ENCODE assay signal across 27 cellular contexts in the genomic region with DNA sequence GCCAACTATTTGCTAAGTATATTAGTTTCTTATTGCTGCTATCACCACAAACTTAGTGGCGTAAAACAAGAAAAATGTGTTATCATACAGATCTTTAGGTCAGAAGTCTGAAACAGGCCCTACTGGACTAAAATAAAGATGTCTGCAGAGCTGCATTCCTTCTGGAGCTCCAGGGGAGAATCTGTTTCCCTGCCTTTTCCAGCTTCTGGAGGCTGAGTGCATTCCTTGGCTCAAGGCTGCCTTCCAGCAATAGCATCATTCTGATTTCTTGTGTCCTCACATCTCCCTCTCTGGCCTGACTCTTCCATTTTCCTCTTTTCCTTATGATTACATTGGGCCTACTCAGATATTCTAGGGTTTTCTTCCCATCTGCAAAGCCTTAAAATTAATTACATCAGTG. TPM values are rescaled to one million over a fixed set of nuclear protein-coding genes. Genes with fewer than 3 reads are reported as not detected.
DNase-seq lines count a peak whose midpoint lies in the region; ATAC-seq, FAIRE-seq and TF ChIP-seq lines count a peak whose summit lies in the region.
"Had no signal": no experiment of that assay in that cellular context is flagged by ENCODE, and none has a peak within 500 bp of the region (broad histone marks: within the 10 kb centered on the region; RNA-seq: fewer than 3 reads in every experiment).

No MANE protein-coding gene starts in this region.

- H3K27me3 ChIP-seq in keratinocyte (ENCODE audit: control insufficient read depth, extremely low read depth, insufficient read depth, low read length) (no peaks in the 10 kb centered on the region), tibial artery (no peaks in the 10 kb centered on the region)

- no peaks in the 10 kb centered on the region for H3K36me3 Mint-ChIP-seq in HFFc6 (ENCODE audit: low read depth)

- no peak overlapping the region for H3K4me2 ChIP-seq in keratinocyte (ENCODE audit: control insufficient read depth, extremely low read depth, insufficient read depth, low read depth, low read length)

- H2AFZ ChIP-seq in keratinocyte (ENCODE audit: control insufficient read depth, low read length), result no peak overlapping the region
- H2AFZ ChIP-seq: parathyroid adenoma had no signal

- H3K9me3 Mint-ChIP-seq in HFFc6, result no peaks in the 10 kb centered on the region
- H3K9me3 Mint-ChIP-seq: activated CD4-positive, alpha-beta memory T cell treated with anti-CD3 and anti-CD28 coated beads, Interleukin-2, amount 10 ng/mL, durations not matched to agents 7 days and 5 days; memory B cell; naive thymus-derived CD8-positive, alpha-beta T cell had no signal

- peak; percentile 42 for DNase-seq in HFFc6
- DNase-seq in astrocyte of the spinal cord (ENCODE audit: low read depth, low spot score), result peak; percentile 45
- no peak for DNase-seq in keratinocyte (ENCODE audit: low read depth, low spot score)
- no peak for DNase-seq in tibial artery
- no peak for DNase-seq in NCI-H1105 treated with DMSO at 0.1 percent for 48 hours (lab: John Stamatoyannopoulos, UW)
- DNase-seq in COLO829 (ENCODE audit: low spot score), result no peak
- DNase-seq: activated CD4-positive, alpha-beta memory T cell treated with anti-CD3 and anti-CD28 coated beads, Interleukin-2, amount 10 ng/mL, durations not matched to agents 7 days and 5 days; activated CD4-positive, CD25-positive, alpha-beta regulatory T cell; activated T-cell treated with anti-CD3 and anti-CD28 coated beads for 4 hours; Calu3; cerebellar nuclear complex; HCEC 1CT; hypothalamus; naive thymus-derived CD8-positive, alpha-beta T cell; NCI-H1092 treated with DMSO at 0.1 percent for 48 hours; NCI-H2029 treated with DMSO at 0.1 percent for 48 hours; NCI-H510A; stimulated activated CD4-positive, alpha-beta T cell treated with anti-CD3 and anti-CD28 coated beads, Interleukin-1b, Interleukin-23, amount 100 ng/mL, for 48 hours; stimulated activated naive CD4-positive, alpha-beta T cell; T-helper 9 cell had no signal

- H3K4me1 ChIP-seq in keratinocyte (ENCODE audit: control insufficient read depth, extremely low read depth, insufficient read depth, low read length) (no peaks in the 10 kb centered on the region), tibial artery (peaks cover 0 to 46% (median 22%) of the 10 kb centered on the region in 4 donors)

- H3K9me3 ChIP-seq in keratinocyte (ENCODE audit: control insufficient read depth, low read depth, low read length) (no peaks in the 10 kb centered on the region), tibial artery (no peaks in the 10 kb centered on the region)

- intact Hi-C loops in tibial artery (cut with DNase I; ENCODE audit: low total_unique reads), result loop anchor here (10.0 kb wide), 1 partner anchor 919 kb away; no protein-coding TSS in a partner anchor

- no peak for ATAC-seq in HG02763 (IDR thresholded peaks at IDR 0.05; ENCODE audit: unreplicated experiment)
- ATAC-seq: naive thymus-derived CD8-positive, alpha-beta T cell; sciatic nerve had no signal

- H3K27ac Mint-ChIP-seq in HFFc6, result no peak overlapping the region
- H3K27ac Mint-ChIP-seq: activated CD4-positive, alpha-beta memory T cell treated with anti-CD3 and anti-CD28 coated beads, Interleukin-2, amount 10 ng/mL, durations not matched to agents 7 days and 5 days; B cell; memory B cell had no signal

- no peaks in the 10 kb centered on the region for H3K9me1 ChIP-seq in keratinocyte (ENCODE audit: control insufficient read depth, extremely low read depth, insufficient read depth, low read length)

- H3K4me3 ChIP-seq in astrocyte of the spinal cord (ENCODE audit: low read depth, low read length) (no peak overlapping the region), keratinocyte (ENCODE audit: control insufficient read depth in 2 of 3, extremely low read depth in 1 of 3, insufficient read depth in 2 of 3, low read depth in 1 of 3, low read length in 3 of 3) (no peak overlapping the region), tibial artery (no peak overlapping the region)

- peaks cover 98% of the 10 kb centered on the region for H3K79me2 ChIP-seq in keratinocyte (ENCODE audit: control insufficient read depth, insufficient read depth, low read length)

- H4K20me1 ChIP-seq in keratinocyte (ENCODE audit: control insufficient read depth, extremely low read depth, insufficient read depth, low read length), result peaks cover 6% of the 10 kb centered on the region

- peak; percentile 9 for FAIRE-seq in keratinocyte (lab: Jason Lieb, UNC)
- FAIRE-seq: GM18507 had no signal

- H3K4me3 Mint-ChIP-seq in HFFc6, result no peak overlapping the region
- H3K4me3 Mint-ChIP-seq: activated CD4-positive, alpha-beta memory T cell treated with anti-CD3 and anti-CD28 coated beads, Interleukin-2, amount 10 ng/mL, durations not matched to agents 7 days and 5 days; B cell; memory B cell had no signal

- dilution Hi-C loops in keratinocyte (cut with MboI; ENCODE audit: extremely low pct_ligation_motif_present, low sequenced_read_pairs), result no loop called here

- in situ Hi-C loops in astrocyte of the spinal cord (cut with HindIII; ENCODE audit: low sequenced_read_pairs), result no loop called here

- H3K9ac ChIP-seq in keratinocyte (ENCODE audit: control insufficient read depth, extremely low read depth, insufficient read depth, low read length), result no peak overlapping the region
- H3K9ac ChIP-seq: parathyroid adenoma had no signal

- no peak overlapping the region for H3K27ac ChIP-seq in keratinocyte (ENCODE audit: control insufficient read depth, insufficient read depth, low read length)
- peak overlapping the region; percentile 23 to 68 for H3K27ac ChIP-seq in tibial artery
- H3K27ac ChIP-seq: parathyroid adenoma, RWPE1 had no signal

- no peaks in the 10 kb centered on the region for H3K36me3 ChIP-seq in keratinocyte (ENCODE audit: control insufficient read depth in 2 of 2, extremely low read depth in 1 of 2, insufficient read depth in 2 of 2, low read length in 2 of 2)
- H3K36me3 ChIP-seq in tibial artery, result no peaks in the 10 kb centered on the region

- no peaks in the 10 kb centered on the region; the same call in 1 of the 2 replicates for H3K27me3 Mint-ChIP-seq in HFFc6 (ENCODE audit: insufficient read depth)
- H3K27me3 Mint-ChIP-seq: activated CD4-positive, alpha-beta memory T cell treated with anti-CD3 and anti-CD28 coated beads, Interleukin-2, amount 10 ng/mL, durations not matched to agents 7 days and 5 days; B cell; memory B cell; naive thymus-derived CD8-positive, alpha-beta T cell had no signal

- no peak for TF ChIP-seq CTCF in HFFc6 (IDR thresholded peaks at IDR 0.05)
- no peak for TF ChIP-seq CTCF in astrocyte of the spinal cord (IDR thresholded peaks at IDR 0.05; ENCODE audit: low read depth, low read length)
- no peak for TF ChIP-seq CTCF in keratinocyte (optimal IDR thresholded peaks at IDR 0.05 in 1 of 3, IDR thresholded peaks at IDR 0.05 in 1 of 3, conservative IDR thresholded peaks at IDR 0.05 in 1 of 3; ENCODE audit: extremely low read depth in 1 of 3, insufficient read depth in 2 of 3, low read length in 3 of 3)
- no peak for TF ChIP-seq CTCF in tibial artery (IDR thresholded peaks at IDR 0.05)

- H3K4me1 Mint-ChIP-seq in HFFc6 (ENCODE audit: low read depth), result peaks cover 39% of the 10 kb centered on the region

RNA-seq across cellular contexts. Expression of a gene that starts 15.9 kb away (rescaled TPM):
- total RNA-seq in HFFc6 (2021; fragmentation: NEBNext Ultra II Directional; extraction: Animal tissue kit (Norgen Biotek cat#: 25700)), result 10 to 100 TPM; 29.1 to 47.7 (median 39.0) TPM
- 38.3 to 63.8 TPM (median 50.5 TPM) in 3 replicates for polyA plus RNA-seq in keratinocyte
- polyA plus RNA-seq in keratinocyte (2011; ENCODE audit: low read depth), result 106 TPM
- 13.3 and 23.9 TPM in 2 replicates for polyA plus RNA-seq in keratinocyte (2011; cell fraction: cytosol; rRNA removed)
- 61.7 and 89.6 TPM in 2 replicates for polyA plus RNA-seq in keratinocyte (2011; cell fraction: nucleus; rRNA removed)
- 24.8 and 45.4 TPM in 2 replicates for polyA plus RNA-seq in keratinocyte (2012; ENCODE audit: low replicate concordance)
- 20.5 to 113 TPM (median 95.0 TPM) in 3 replicates for polyA minus RNA-seq in keratinocyte
- polyA minus RNA-seq in keratinocyte (2011; cell fraction: cytosol; rRNA and poly(A)+ RNA removed), result 60.2 TPM
- 186 and 287 TPM in 2 replicates for polyA minus RNA-seq in keratinocyte (2011; cell fraction: nucleus; rRNA and poly(A)+ RNA removed)

Comparison
In these comparisons a context has a peak if more than half of its experiments do, and no peak if none do; other contexts are left out.
1. DNase-seq: peak in HFFc6 (single experiment) and astrocyte of the spinal cord (single experiment); none in keratinocyte (single experiment), tibial artery (0 of 2), NCI-H1105 treated with DMSO at 0.1 percent for 48 hours (single experiment) and COLO829 (single experiment).